In the genomic region with DNA sequence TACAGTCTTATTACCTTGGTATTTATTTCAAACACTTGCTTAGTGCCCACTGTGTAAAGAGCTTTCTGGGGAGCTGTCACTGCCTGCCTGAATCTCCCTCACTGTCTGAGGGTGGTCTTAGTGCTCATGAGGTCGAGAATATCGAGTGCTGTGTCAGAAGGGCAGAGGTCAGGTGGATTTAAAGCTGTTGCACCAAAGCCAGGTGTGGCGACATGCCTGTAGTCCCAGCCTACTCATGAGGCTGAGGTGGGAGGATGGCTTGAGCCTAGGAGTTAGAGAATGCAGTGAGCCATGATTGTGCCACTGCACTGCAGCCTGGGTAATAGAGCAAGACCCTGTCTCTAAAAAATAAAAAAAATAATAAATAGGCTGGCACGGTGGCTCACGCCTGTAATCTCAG, we compare ENCODE assay signal across 1 cellular context.
TF ChIP-seq lines count a peak whose summit lies in the region.

No MANE protein-coding gene starts in this region.

TF ChIP-seq in GM12878, 131 proteins besides CTCF, POLR2A, EP300 and RAD21:
- TF ChIP-seq, protein P1, sequence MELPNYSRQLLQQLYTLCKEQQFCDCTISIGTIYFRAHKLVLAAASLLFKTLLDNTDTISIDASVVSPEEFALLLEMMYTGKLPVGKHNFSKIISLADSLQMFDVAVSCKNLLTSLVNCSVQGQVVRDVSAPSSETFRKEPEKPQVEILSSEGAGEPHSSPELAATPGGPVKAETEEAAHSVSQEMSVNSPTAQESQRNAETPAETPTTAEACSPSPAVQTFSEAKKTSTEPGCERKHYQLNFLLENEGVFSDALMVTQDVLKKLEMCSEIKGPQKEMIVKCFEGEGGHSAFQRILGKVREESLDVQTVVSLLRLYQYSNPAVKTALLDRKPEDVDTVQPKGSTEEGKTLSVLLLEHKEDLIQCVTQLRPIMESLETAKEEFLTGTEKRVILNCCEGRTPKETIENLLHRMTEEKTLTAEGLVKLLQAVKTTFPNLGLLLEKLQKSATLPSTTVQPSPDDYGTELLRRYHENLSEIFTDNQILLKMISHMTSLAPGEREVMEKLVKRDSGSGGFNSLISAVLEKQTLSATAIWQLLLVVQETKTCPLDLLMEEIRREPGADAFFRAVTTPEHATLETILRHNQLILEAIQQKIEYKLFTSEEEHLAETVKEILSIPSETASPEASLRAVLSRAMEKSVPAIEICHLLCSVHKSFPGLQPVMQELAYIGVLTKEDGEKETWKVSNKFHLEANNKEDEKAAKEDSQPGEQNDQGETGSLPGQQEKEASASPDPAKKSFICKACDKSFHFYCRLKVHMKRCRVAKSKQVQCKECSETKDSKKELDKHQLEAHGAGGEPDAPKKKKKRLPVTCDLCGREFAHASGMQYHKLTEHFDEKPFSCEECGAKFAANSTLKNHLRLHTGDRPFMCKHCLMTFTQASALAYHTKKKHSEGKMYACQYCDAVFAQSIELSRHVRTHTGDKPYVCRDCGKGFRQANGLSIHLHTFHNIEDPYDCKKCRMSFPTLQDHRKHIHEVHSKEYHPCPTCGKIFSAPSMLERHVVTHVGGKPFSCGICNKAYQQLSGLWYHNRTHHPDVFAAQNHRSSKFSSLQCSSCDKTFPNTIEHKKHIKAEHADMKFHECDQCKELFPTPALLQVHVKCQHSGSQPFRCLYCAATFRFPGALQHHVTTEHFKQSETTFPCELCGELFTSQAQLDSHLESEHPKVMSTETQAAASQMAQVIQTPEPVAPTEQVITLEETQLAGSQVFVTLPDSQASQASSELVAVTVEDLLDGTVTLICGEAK (IDR thresholded peaks at IDR 0.05; ENCODE audit: borderline replicate concordance): peak; percentile 19; the same call in 1 of the 2 replicates
- no peak for TF ChIP-seq PBX3 (IDR thresholded peaks at IDR 0.05; ENCODE audit: insufficient replicate concordance, low read depth, low read length)
- no peak for TF ChIP-seq YBX1 (IDR thresholded peaks at IDR 0.05)
- TF ChIP-seq NR2F1 (conservative IDR thresholded peaks at IDR 0.05): peak; percentile 38; the same call in 1 of the 2 replicates
TF ChIP-seq in GM12878: peak in this region for 2.
